In the genomic region with DNA sequence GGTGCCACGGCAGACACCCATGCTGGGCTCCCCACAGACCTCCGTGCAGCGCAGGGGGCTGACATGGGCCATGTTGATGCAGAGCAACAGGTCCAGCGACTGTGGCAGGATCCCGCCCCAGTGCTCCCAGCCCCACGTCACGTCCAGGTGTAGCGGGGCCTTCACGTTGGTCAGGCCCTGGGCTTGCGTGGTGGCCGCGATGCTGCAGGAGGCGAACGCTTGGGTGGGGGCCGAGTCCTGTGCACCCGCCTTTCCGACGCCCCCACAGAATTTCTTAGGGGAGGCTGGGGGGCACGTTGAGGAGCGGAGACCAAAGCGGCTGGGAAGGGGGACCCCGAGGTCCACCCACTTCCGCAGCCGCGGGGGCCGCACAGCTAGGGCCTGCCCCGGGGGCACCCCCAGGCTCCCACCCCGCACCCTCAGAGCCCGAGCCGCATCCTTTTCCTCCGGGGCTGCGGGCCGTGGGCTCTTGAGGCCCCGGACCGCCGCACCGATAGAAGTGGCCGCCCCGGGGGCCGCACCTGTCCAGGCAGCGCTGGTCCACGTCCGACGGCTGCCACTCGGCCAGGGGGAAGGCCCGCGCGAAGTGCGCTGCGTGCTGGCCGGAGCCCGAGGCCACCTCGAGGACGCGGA, we compare ENCODE assay signal across 1 cellular context.
TF ChIP-seq lines count a peak whose summit lies in the region.

No MANE protein-coding gene starts in this region.

TF ChIP-seq in SK-N-SH, 30 proteins besides CTCF, POLR2A, EP300 and RAD21 (continued from another document):
- TF ChIP-seq, protein P1, sequence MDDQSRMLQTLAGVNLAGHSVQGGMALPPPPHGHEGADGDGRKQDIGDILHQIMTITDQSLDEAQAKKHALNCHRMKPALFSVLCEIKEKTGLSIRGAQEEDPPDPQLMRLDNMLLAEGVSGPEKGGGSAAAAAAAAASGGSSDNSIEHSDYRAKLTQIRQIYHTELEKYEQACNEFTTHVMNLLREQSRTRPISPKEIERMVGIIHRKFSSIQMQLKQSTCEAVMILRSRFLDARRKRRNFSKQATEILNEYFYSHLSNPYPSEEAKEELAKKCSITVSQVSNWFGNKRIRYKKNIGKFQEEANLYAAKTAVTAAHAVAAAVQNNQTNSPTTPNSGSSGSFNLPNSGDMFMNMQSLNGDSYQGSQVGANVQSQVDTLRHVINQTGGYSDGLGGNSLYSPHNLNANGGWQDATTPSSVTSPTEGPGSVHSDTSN (IDR thresholded peaks at IDR 0.05) = no peak
- TF ChIP-seq, protein P2, sequence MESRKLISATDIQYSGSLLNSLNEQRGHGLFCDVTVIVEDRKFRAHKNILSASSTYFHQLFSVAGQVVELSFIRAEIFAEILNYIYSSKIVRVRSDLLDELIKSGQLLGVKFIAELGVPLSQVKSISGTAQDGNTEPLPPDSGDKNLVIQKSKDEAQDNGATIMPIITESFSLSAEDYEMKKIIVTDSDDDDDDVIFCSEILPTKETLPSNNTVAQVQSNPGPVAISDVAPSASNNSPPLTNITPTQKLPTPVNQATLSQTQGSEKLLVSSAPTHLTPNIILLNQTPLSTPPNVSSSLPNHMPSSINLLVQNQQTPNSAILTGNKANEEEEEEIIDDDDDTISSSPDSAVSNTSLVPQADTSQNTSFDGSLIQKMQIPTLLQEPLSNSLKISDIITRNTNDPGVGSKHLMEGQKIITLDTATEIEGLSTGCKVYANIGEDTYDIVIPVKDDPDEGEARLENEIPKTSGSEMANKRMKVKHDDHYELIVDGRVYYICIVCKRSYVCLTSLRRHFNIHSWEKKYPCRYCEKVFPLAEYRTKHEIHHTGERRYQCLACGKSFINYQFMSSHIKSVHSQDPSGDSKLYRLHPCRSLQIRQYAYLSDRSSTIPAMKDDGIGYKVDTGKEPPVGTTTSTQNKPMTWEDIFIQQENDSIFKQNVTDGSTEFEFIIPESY (IDR thresholded peaks at IDR 0.05; ENCODE audit: borderline replicate concordance, low read depth) = no peak
- TF ChIP-seq FOXM1 (IDR thresholded peaks at IDR 0.05; ENCODE audit: low read depth) = no peak
- no peak for TF ChIP-seq NFIC (IDR thresholded peaks at IDR 0.05; ENCODE audit: borderline replicate concordance)
- TF ChIP-seq ELF1 (IDR thresholded peaks at IDR 0.05) = no peak
- TF ChIP-seq, protein P3, sequence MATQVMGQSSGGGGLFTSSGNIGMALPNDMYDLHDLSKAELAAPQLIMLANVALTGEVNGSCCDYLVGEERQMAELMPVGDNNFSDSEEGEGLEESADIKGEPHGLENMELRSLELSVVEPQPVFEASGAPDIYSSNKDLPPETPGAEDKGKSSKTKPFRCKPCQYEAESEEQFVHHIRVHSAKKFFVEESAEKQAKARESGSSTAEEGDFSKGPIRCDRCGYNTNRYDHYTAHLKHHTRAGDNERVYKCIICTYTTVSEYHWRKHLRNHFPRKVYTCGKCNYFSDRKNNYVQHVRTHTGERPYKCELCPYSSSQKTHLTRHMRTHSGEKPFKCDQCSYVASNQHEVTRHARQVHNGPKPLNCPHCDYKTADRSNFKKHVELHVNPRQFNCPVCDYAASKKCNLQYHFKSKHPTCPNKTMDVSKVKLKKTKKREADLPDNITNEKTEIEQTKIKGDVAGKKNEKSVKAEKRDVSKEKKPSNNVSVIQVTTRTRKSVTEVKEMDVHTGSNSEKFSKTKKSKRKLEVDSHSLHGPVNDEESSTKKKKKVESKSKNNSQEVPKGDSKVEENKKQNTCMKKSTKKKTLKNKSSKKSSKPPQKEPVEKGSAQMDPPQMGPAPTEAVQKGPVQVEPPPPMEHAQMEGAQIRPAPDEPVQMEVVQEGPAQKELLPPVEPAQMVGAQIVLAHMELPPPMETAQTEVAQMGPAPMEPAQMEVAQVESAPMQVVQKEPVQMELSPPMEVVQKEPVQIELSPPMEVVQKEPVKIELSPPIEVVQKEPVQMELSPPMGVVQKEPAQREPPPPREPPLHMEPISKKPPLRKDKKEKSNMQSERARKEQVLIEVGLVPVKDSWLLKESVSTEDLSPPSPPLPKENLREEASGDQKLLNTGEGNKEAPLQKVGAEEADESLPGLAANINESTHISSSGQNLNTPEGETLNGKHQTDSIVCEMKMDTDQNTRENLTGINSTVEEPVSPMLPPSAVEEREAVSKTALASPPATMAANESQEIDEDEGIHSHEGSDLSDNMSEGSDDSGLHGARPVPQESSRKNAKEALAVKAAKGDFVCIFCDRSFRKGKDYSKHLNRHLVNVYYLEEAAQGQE (IDR thresholded peaks at IDR 0.05; ENCODE audit: low read depth, low read length) = no peak
